In genomic region chr14:103495854-103496253, GRCh38 we compare ENCODE assay signal across 12 cellular contexts.
"Had no signal": no experiment of that assay in that cellular context is flagged by ENCODE, and none has a peak within 500 bp of the region (broad histone marks: within the 10 kb centered on the region; RNA-seq: fewer than 3 reads in every experiment).

No MANE protein-coding gene starts in this region.

- H3K4me3 ChIP-seq: ascending aorta, lung, mucosa of descending colon had no signal

- ATAC-seq: activated naive CD8-positive, alpha-beta T cell treated with anti-CD3 and anti-CD28 coated beads, Interleukin-2, amount 50 U/mL, for 24 hours; mucosa of descending colon; naive thymus-derived CD8-positive, alpha-beta T cell had no signal

- H3K27ac ChIP-seq: ascending aorta, neutrophil had no signal

- H3K9me3 ChIP-seq: ascending aorta, mucosa of descending colon, neutrophil had no signal

- H3K27me3 ChIP-seq: ascending aorta, neutrophil had no signal

- DNase-seq: activated CD4-positive, alpha-beta memory T cell treated with anti-CD3 and anti-CD28 coated beads for 36 hours; activated naive CD4-positive, alpha-beta T cell; activated naive CD8-positive, alpha-beta T cell treated with anti-CD3 and anti-CD28 coated beads, Interleukin-2, amount 50 U/mL, for 24 hours; effector CD8-positive, alpha-beta T cell; hippocampal formation; mucosa of descending colon; naive thymus-derived CD8-positive, alpha-beta T cell; stimulated activated CD4-positive, alpha-beta T cell treated with anti-CD3 and anti-CD28 coated beads, Interleukin-12 subunit alpha, Interleukin-12 subunit beta, amount 100 ng/mL, for 4 hours; stimulated activated naive CD4-positive, alpha-beta T cell had no signal
